Comparison of ENCODE assay signal across 1 cellular context in genomic region chr20:11497543-11497942, GRCh38.
TF ChIP-seq lines count a peak whose summit lies in the region.

No MANE protein-coding gene starts in this region.

TF ChIP-seq in GM23338, 12 proteins besides CTCF, POLR2A, EP300 and RAD21 (continued from another document):
- TF ChIP-seq ZNF462 (CRISPR knock-in tag; IDR thresholded peaks at IDR 0.05): no peak
